12 cellular contexts compared by ENCODE assay signal in genomic region chr3:115913069-115913686, GRCh38.
DNase-seq lines count a peak whose midpoint lies in the region; ATAC-seq, FAIRE-seq and TF ChIP-seq lines count a peak whose summit lies in the region.
"Had no signal": no experiment of that assay in that cellular context is flagged by ENCODE, and none has a peak within 500 bp of the region (broad histone marks: within the 10 kb centered on the region; RNA-seq: fewer than 3 reads in every experiment).

No MANE protein-coding gene starts in this region.

- H3K4me1 ChIP-seq in DND-41 (ENCODE audit: insufficient read depth, low read length) (no peaks in the 10 kb centered on the region), HepG2 (ENCODE audit: insufficient read depth, low read length) (no peaks in the 10 kb centered on the region)

- in situ Hi-C loops in HepG2 (cut with HindIII; ENCODE audit: extremely low pct_ligation_motif_present, low pct_unique_long_range_greater_than_20kb): no loop called here

- H3K79me2 ChIP-seq in DND-41 (ENCODE audit: insufficient read depth, low read length) (no peaks in the 10 kb centered on the region), HepG2 (ENCODE audit: insufficient read depth, low read length) (no peaks in the 10 kb centered on the region)

- no TSS peak for BruUV-seq in HepG2 (replicated peaks; lab: Mats Ljungman, UMichigan)

- H3K9me3 ChIP-seq in DND-41 (ENCODE audit: insufficient read depth, low read length, severe bottlenecking): no peaks in the 10 kb centered on the region
- H3K9me3 ChIP-seq in WERI-Rb-1 (ENCODE audit: severe bottlenecking): no peaks in the 10 kb centered on the region
- H3K9me3 ChIP-seq in HepG2 (ENCODE audit: low read length): no peaks in the 10 kb centered on the region

- no peak overlapping the region for H2AFZ ChIP-seq in DND-41 (ENCODE audit: low read depth, low read length)
- no peak overlapping the region for H2AFZ ChIP-seq in HepG2 (ENCODE audit: low read length)

- H3K9ac ChIP-seq in DND-41 (ENCODE audit: low read depth, low read length) (no peak overlapping the region), HepG2 (ENCODE audit: insufficient read depth, low read depth, low read length) (no peak overlapping the region)

- H3K27me3 ChIP-seq in DND-41 (ENCODE audit: insufficient read depth, low read length, poor library complexity) (no peaks in the 10 kb centered on the region), WERI-Rb-1 (ENCODE audit: insufficient read depth, low read depth, severe bottlenecking) (peaks cover 4% of the 10 kb centered on the region), HepG2 (ENCODE audit: control insufficient read depth in 1 of 2, insufficient read depth in 2 of 2, low read length in 2 of 2) (no peaks in the 10 kb centered on the region)

- no peaks in the 10 kb centered on the region for H4K20me1 ChIP-seq in DND-41 (ENCODE audit: insufficient read depth, low read length)
- no peaks in the 10 kb centered on the region for H4K20me1 ChIP-seq in HepG2 (ENCODE audit: insufficient read depth, low read length)

- CTCF ChIA-PET in HepG2 (lab: Yijun Ruan, JAX; ENCODE audit: low intra/inter-chr PET ratio, low total read pairs): interaction anchor here (1.1 kb wide), 1 partner anchor 94 kb away, joined by 5 read pairs; no protein-coding TSS in a partner anchor

- H3K27ac ChIP-seq in DND-41 (ENCODE audit: low read length) (no peak overlapping the region), WERI-Rb-1 (no peak overlapping the region), HepG2 (ENCODE audit: extremely low read length, insufficient read depth, low read length) (no peak overlapping the region)
- H3K27ac ChIP-seq: coronary artery had no signal

- no peak for TF ChIP-seq POLR2A in HepG2 (IDR thresholded peaks at IDR 0.05; ENCODE audit: insufficient read depth in 1 of 2, low read depth in 2 of 2, low read length in 2 of 2)

- DNase-seq in DND-41: no peak
- no peak for DNase-seq in WERI-Rb-1
- DNase-seq in HepG2 (ENCODE audit: low spot score): peak; percentile 13
- DNase-seq in pons (ENCODE audit: low spot score): no peak
- DNase-seq: activated CD4-positive, alpha-beta T cell treated with anti-CD3 and anti-CD28 coated beads for 4 hours; islet precursor cell; NCI-H2227 treated with DMSO at 0.1 percent for 48 hours had no signal

- FAIRE-seq in HepG2 (lab: Jason Lieb, UNC): no peak

- WGBS in HepG2 (ENCODE audit: low lambda C conversion rate): 8% methylated on average over 4 of the region's 4 CpGs

- POLR2A ChIA-PET in HepG2 (lab: Yijun Ruan, JAX): no interaction called here

- ATAC-seq in DND-41 (ENCODE audit: insufficient read depth, low read depth) (no peak), HG02884 (IDR thresholded peaks at IDR 0.05; ENCODE audit: unreplicated experiment) (peak; percentile 50), HepG2 (peak; percentile 74), HG02610 (IDR thresholded peaks at IDR 0.05; ENCODE audit: unreplicated experiment) (no peak), GM18861 (IDR thresholded peaks at IDR 0.05; ENCODE audit: unreplicated experiment) (no peak), GM19455 (IDR thresholded peaks at IDR 0.05; ENCODE audit: unreplicated experiment) (no peak)

- H3K4me3 ChIP-seq in DND-41 (ENCODE audit: low read depth in 1 of 2, low read length in 2 of 2): no peak overlapping the region
- H3K4me3 ChIP-seq in WERI-Rb-1 (ENCODE audit: low read depth, low read length): no peak overlapping the region
- H3K4me3 ChIP-seq in HepG2 (replicated peaks in 1 of 3; ENCODE audit: insufficient read depth in 1 of 3, low read depth in 2 of 3, low read length in 3 of 3): no peak overlapping the region
- H3K4me3 ChIP-seq: coronary artery had no signal

- peak; percentile 43 for TF ChIP-seq CTCF in DND-41 (IDR thresholded peaks at IDR 0.05; ENCODE audit: borderline replicate concordance, extremely low read depth, low read length, poor library complexity, severe bottlenecking)
- 0 out of 2 replicates have a peak, but pooled peaks have one; percentile 18 for TF ChIP-seq CTCF in WERI-Rb-1 (IDR thresholded peaks at IDR 0.05; ENCODE audit: low read depth, low read length)
- peak; percentile 26; the same call in 1 of the 2 replicates for TF ChIP-seq CTCF in HepG2 (CRISPR knock-in tag; IDR thresholded peaks at IDR 0.05)

- TF ChIP-seq RAD21 in HepG2 (CRISPR knock-in tag; IDR thresholded peaks at IDR 0.05): no peak

- intact Hi-C loops in HepG2 (cut with micrococcal nuclease; ENCODE audit: unreplicated experiment): loop anchor here (5.0 kb wide), 1 partner anchor 76 kb away; no protein-coding TSS in a partner anchor

- TF ChIP-seq EP300 in HepG2 (IDR thresholded peaks at IDR 0.05; ENCODE audit: low read depth in 2 of 2, low read length in 2 of 2) (no peak), HepG2 (CRISPR knock-in tag; IDR thresholded peaks at IDR 0.05; ENCODE audit: borderline replicate concordance) (no peak)

- H3K36me3 ChIP-seq in DND-41 (ENCODE audit: insufficient read depth, low read length) (no peaks in the 10 kb centered on the region), WERI-Rb-1 (no peaks in the 10 kb centered on the region), HepG2 (replicated peaks in 1 of 2; ENCODE audit: control insufficient read depth in 1 of 2, insufficient read depth in 2 of 2, low read length in 2 of 2) (no peaks in the 10 kb centered on the region)

- H3K4me2 ChIP-seq in DND-41 (ENCODE audit: insufficient read depth, low read length) (no peak overlapping the region), HepG2 (ENCODE audit: low read depth, low read length) (no peak overlapping the region)

TF ChIP-seq in HepG2, 621 proteins besides CTCF, POLR2A, EP300 and RAD21:
- TF ChIP-seq AFF4 (CRISPR knock-in tag; IDR thresholded peaks at IDR 0.05) (no peak), ZNF362 (CRISPR knock-in tag; IDR thresholded peaks at IDR 0.05; ENCODE audit: borderline replicate concordance) (0 out of 2 replicates have a peak, but pooled peaks have one; percentile 21), ZKSCAN5 (CRISPR knock-in tag; IDR thresholded peaks at IDR 0.05) (no peak), TEAD3 (CRISPR knock-in tag; optimal IDR thresholded peaks at IDR 0.05; ENCODE audit: borderline replicate concordance) (peak; percentile 78)

Comparison
In these comparisons a context has a peak if more than half of its experiments do, and no peak if none do; other contexts are left out.
1. ATAC-seq: peak in HG02884 (single experiment) and HepG2 (single experiment); none in DND-41 (single experiment), HG02610 (single experiment), GM18861 (single experiment) and GM19455 (single experiment).
2. Peak in every context shown above with its lines, with median percentiles within 50 percentile points of each other: CTCF ChIP-seq.